ENCODE assay signal across 19 cellular contexts in the genomic region with DNA sequence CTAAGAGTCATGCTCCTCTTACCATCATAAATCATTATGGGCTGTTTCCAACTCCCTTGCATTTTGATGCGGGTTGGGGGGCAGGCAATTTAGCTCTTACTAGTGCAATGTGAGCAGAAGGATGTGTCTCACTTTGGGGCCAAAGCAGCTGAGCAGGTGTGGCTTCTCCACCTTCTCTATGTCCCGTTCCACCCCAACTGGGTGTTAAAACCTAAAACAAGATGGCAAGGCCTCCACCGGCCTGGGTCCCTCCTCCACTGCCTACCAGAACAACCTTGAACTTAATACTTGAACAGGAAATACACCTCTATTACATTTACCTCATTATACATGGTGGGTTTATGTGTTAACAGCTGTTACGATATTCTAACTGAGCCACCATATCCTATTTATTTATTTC. TPM values are rescaled to one million over a fixed set of nuclear protein-coding genes. Genes with fewer than 3 reads are reported as not detected.
"Had no signal": no experiment of that assay in that cellular context is flagged by ENCODE, and none has a peak within 500 bp of the region (broad histone marks: within the 10 kb centered on the region; RNA-seq: fewer than 3 reads in every experiment).

No MANE protein-coding gene starts in this region.

- H3K27me3 Mint-ChIP-seq: stimulated activated naive CD8-positive, alpha-beta T cell treated with anti-CD3 and anti-CD28 coated beads, Interleukin-15, amount 100 ng/mL, for 72 hours had no signal

- H3K27ac Mint-ChIP-seq: activated CD8-positive, alpha-beta T cell treated with anti-CD3 and anti-CD28 coated beads, Interleukin-2, amount 10 ng/mL, durations not matched to agents 7 days and 5 days; activated naive CD8-positive, alpha-beta T cell treated with anti-CD3 and anti-CD28 coated beads, Interleukin-2, amount 50 U/mL, for 24 hours; activated T-helper 1 cell treated with anti-CD3 and anti-CD28 coated beads, Interleukin-12 subunit alpha, Interleukin-12 subunit beta, Interleukin-2, Interleukin-4 antibody, amounts not matched to agents 30 ng/mL and 10 ng/mL and 1 ng/mL, durations not matched to agents 14 hours and 24 hours and 36 hours; naive thymus-derived CD4-positive, alpha-beta T cell had no signal

- H3K4me3 ChIP-seq: ascending aorta, esophagus squamous epithelium, thoracic aorta had no signal

- H3K9me3 ChIP-seq: ascending aorta, esophagus squamous epithelium, thoracic aorta had no signal

- H3K27me3 ChIP-seq: ascending aorta, esophagus squamous epithelium had no signal

- H2AFZ ChIP-seq: parathyroid adenoma had no signal

- H3K36me3 Mint-ChIP-seq: naive thymus-derived CD4-positive, alpha-beta T cell had no signal

- H3K9ac ChIP-seq: parathyroid adenoma had no signal

- H3K9me3 Mint-ChIP-seq: activated T-helper 1 cell treated with anti-CD3 and anti-CD28 coated beads, Interleukin-12 subunit alpha, Interleukin-12 subunit beta, Interleukin-2, Interleukin-4 antibody, amounts not matched to agents 30 ng/mL and 10 ng/mL and 1 ng/mL, durations not matched to agents 14 hours and 24 hours and 36 hours; stimulated activated naive CD8-positive, alpha-beta T cell treated with anti-CD3 and anti-CD28 coated beads, Interleukin-15, amount 100 ng/mL, for 72 hours had no signal

- H3K36me3 ChIP-seq: ascending aorta, esophagus squamous epithelium, thoracic aorta had no signal

- H3K4me3 Mint-ChIP-seq: activated CD8-positive, alpha-beta T cell treated with anti-CD3 and anti-CD28 coated beads, Interleukin-2, amount 10 ng/mL, durations not matched to agents 7 days and 5 days; activated naive CD8-positive, alpha-beta T cell treated with anti-CD3 and anti-CD28 coated beads, Interleukin-2, amount 50 U/mL, for 24 hours; activated T-helper 1 cell treated with anti-CD3 and anti-CD28 coated beads, Interleukin-12 subunit alpha, Interleukin-12 subunit beta, Interleukin-2, Interleukin-4 antibody, amounts not matched to agents 30 ng/mL and 10 ng/mL and 1 ng/mL, durations not matched to agents 14 hours and 24 hours and 36 hours; naive thymus-derived CD4-positive, alpha-beta T cell; stimulated activated naive CD8-positive, alpha-beta T cell treated with anti-CD3 and anti-CD28 coated beads, Interleukin-15, amount 100 ng/mL, for 72 hours had no signal

- H3K27ac ChIP-seq: ascending aorta, esophagus squamous epithelium, parathyroid adenoma, thoracic aorta had no signal

- DNase-seq: activated CD4-positive, alpha-beta T cell treated with anti-CD3 and anti-CD28 coated beads for 4 hours; activated CD8-positive, alpha-beta memory T cell treated with anti-CD3 and anti-CD28 coated beads, Interleukin-2, amount 50 U/mL, for 48 hours; activated CD8-positive, alpha-beta T cell treated with anti-CD3 and anti-CD28 coated beads, Interleukin-2, amount 10 ng/mL, durations not matched to agents 7 days and 5 days; activated naive CD4-positive, alpha-beta T cell; activated naive CD8-positive, alpha-beta T cell treated with anti-CD3 and anti-CD28 coated beads, Interleukin-2, amount 50 U/mL, for 24 hours; esophagus squamous epithelium; foreskin fibroblast; left colon; naive thymus-derived CD4-positive, alpha-beta T cell; retina; stimulated activated CD4-positive, alpha-beta T cell treated with anti-CD3 and anti-CD28 coated beads, Interleukin-15, amount 100 ng/mL, for 24 hours; stimulated activated CD4-positive, alpha-beta T cell treated with anti-CD3 and anti-CD28 coated beads, Interleukin-4, amount 100 ng/mL, for 4 hours; stimulated activated naive CD8-positive, alpha-beta T cell treated with anti-CD3 and anti-CD28 coated beads, Interleukin-15, amount 100 ng/mL, for 72 hours had no signal

- H3K4me1 ChIP-seq: ascending aorta, parathyroid adenoma had no signal

- H3K4me1 Mint-ChIP-seq: activated naive CD8-positive, alpha-beta T cell treated with anti-CD3 and anti-CD28 coated beads, Interleukin-2, amount 50 U/mL, for 24 hours; naive thymus-derived CD4-positive, alpha-beta T cell; stimulated activated naive CD8-positive, alpha-beta T cell treated with anti-CD3 and anti-CD28 coated beads, Interleukin-15, amount 100 ng/mL, for 72 hours had no signal

- H3K79me2 ChIP-seq: parathyroid adenoma had no signal

RNA-seq across cellular contexts. Expression of gene TOX3, which starts 52.8 kb away (rescaled TPM):
- total RNA-seq: activated CD8-positive, alpha-beta T cell treated with anti-CD3 and anti-CD28 coated beads, Interleukin-2, amount 10 ng/mL, durations not matched to agents 7 days and 5 days; activated T-helper 1 cell treated with anti-CD3 and anti-CD28 coated beads, Interleukin-12 subunit alpha, Interleukin-12 subunit beta, Interleukin-2, Interleukin-4 antibody, amounts not matched to agents 30 ng/mL and 10 ng/mL and 1 ng/mL, durations not matched to agents 14 hours and 24 hours and 36 hours; ascending aorta; lung microvascular endothelial cell; mononuclear cell; naive thymus-derived CD4-positive, alpha-beta T cell; thoracic aorta had no signal
- polyA plus RNA-seq: naive thymus-derived CD4-positive, alpha-beta T cell had no signal
